15 cellular contexts compared by ENCODE assay signal in the genomic region with DNA sequence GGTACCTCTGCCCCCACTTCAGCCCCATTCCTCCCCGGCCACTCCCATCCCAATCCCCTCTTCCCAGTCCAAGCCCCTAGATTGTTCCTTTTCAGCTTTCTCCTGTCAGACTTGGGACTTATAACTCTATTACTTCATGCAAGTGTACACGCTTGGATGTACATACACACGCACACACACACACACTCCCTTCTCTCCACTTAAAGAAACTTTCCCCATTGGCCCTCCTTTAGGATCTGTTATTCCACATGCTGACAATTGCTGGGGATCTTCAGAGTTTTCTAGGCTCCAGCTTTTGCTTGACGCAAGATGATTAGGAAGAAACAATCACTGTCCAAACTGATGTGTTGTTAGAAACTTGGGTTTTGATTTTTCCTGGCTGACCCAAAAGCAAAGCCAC.
DNase-seq lines count a peak whose midpoint lies in the region; ATAC-seq and TF ChIP-seq lines count a peak whose summit lies in the region.
"Had no signal": no experiment of that assay in that cellular context is flagged by ENCODE, and none has a peak within 500 bp of the region (broad histone marks: within the 10 kb centered on the region; RNA-seq: fewer than 3 reads in every experiment).

No MANE protein-coding gene starts in this region.

- H3K4me1 ChIP-seq in BE2C (peaks cover 38% of the 10 kb centered on the region), GM23248 (ENCODE audit: insufficient read depth) (peaks cover 36% of the 10 kb centered on the region), neural progenitor cell (peaks cover 44% of the 10 kb centered on the region)
- no peaks in the 10 kb centered on the region for H3K4me1 ChIP-seq in effector memory CD4-positive, alpha-beta T cell (ENCODE audit: control insufficient read depth, insufficient read depth, low read length, poor library complexity, severe bottlenecking)

- H3K36me3 Mint-ChIP-seq in chondrocyte (ENCODE audit: low read depth) (no peaks in the 10 kb centered on the region), neural progenitor cell (no peaks in the 10 kb centered on the region)

- H3K9me2 ChIP-seq in GM23248 (ENCODE audit: insufficient read depth): no peaks in the 10 kb centered on the region

- H4K20me1 ChIP-seq in GM23248 (ENCODE audit: insufficient read depth) (no peaks in the 10 kb centered on the region), neural progenitor cell (ENCODE audit: low read depth) (no peaks in the 10 kb centered on the region)

- no peak for ATAC-seq in left colon
- ATAC-seq: activated CD4-positive, CD25-positive, alpha-beta regulatory T cell treated with anti-CD3 and anti-CD28 coated beads, Interleukin-2, amount 50 U/mL, for 24 hours had no signal

- no peak for DNase-seq in BE2C
- DNase-seq in GM23248: peak; percentile 41
- DNase-seq in chondrocyte (ENCODE audit: low spot score): no peak
- DNase-seq in neural progenitor cell (ENCODE audit: low spot score): no peak
- DNase-seq in brain microvascular endothelial cell: no peak
- DNase-seq in effector memory CD4-positive, alpha-beta T cell: no peak
- no peak for DNase-seq in left colon
- DNase-seq: activated gamma-delta T cell, cortex of kidney, lower lobe of right lung, NCI-H2029 treated with DMSO at 0.1 percent for 48 hours had no signal

- no peaks in the 10 kb centered on the region for H3K27me3 Mint-ChIP-seq in chondrocyte (ENCODE audit: low read depth)
- peaks cover 11% of the 10 kb centered on the region for H3K27me3 Mint-ChIP-seq in neural progenitor cell (ENCODE audit: insufficient read depth, low read depth)

- H2AFZ ChIP-seq in GM23248 (no peak overlapping the region), neural progenitor cell (replicated peaks) (no peak overlapping the region)

- H3K27me3 ChIP-seq in BE2C (no peaks in the 10 kb centered on the region), GM23248 (replicated peaks; ENCODE audit: insufficient read depth) (peaks cover 6% of the 10 kb centered on the region), neural progenitor cell (no peaks in the 10 kb centered on the region), brain microvascular endothelial cell (replicated peaks) (no peaks in the 10 kb centered on the region)
- H3K27me3 ChIP-seq in effector memory CD4-positive, alpha-beta T cell (replicated peaks; ENCODE audit: control insufficient read depth, insufficient read depth, low read length, poor library complexity, severe bottlenecking): peaks cover 3% of the 10 kb centered on the region

- H3K27ac ChIP-seq in GM23248 (peak overlapping the region; percentile 49; the same call in 1 of the 2 replicates), neural progenitor cell (no peak overlapping the region), brain microvascular endothelial cell (no peak overlapping the region)
- H3K27ac ChIP-seq in effector memory CD4-positive, alpha-beta T cell (ENCODE audit: insufficient read depth, low read length, poor library complexity, severe bottlenecking): no peak overlapping the region
- H3K27ac ChIP-seq: epithelial cell of prostate, lower lobe of right lung, SJCRH30 had no signal

- H3K9me3 Mint-ChIP-seq in chondrocyte (ENCODE audit: low read depth) (no peaks in the 10 kb centered on the region), neural progenitor cell (no peaks in the 10 kb centered on the region)
- H3K9me3 Mint-ChIP-seq: naive thymus-derived CD8-positive, alpha-beta T cell had no signal

- in situ Hi-C loops in GM23248 (cut with MboI) (no loop called here), brain microvascular endothelial cell (cut with HindIII; ENCODE audit: low pct_ligation_motif_present, low sequenced_read_pairs) (no loop called here)

- no peaks in the 10 kb centered on the region for H3K9me3 ChIP-seq in BE2C
- H3K9me3 ChIP-seq in GM23248 (ENCODE audit: low read depth): no peaks in the 10 kb centered on the region
- no peaks in the 10 kb centered on the region for H3K9me3 ChIP-seq in neural progenitor cell (ENCODE audit: low read depth)
- no peaks in the 10 kb centered on the region for H3K9me3 ChIP-seq in effector memory CD4-positive, alpha-beta T cell (ENCODE audit: control insufficient read depth, low read length)
- H3K9me3 ChIP-seq: lower lobe of right lung, SJCRH30 had no signal

- H3K4me3 ChIP-seq in BE2C (ENCODE audit: low read depth, low read length) (peak overlapping the region; percentile 45), GM23248 (peak overlapping the region; percentile 50; the same call in 1 of the 2 replicates), neural progenitor cell (no peak overlapping the region), brain microvascular endothelial cell (ENCODE audit: low read depth, low read length) (no peak overlapping the region)
- no peak overlapping the region for H3K4me3 ChIP-seq in effector memory CD4-positive, alpha-beta T cell (ENCODE audit: insufficient read depth, low read depth, low read length, poor library complexity, severe bottlenecking)
- H3K4me3 ChIP-seq: lower lobe of right lung, SJCRH30 had no signal

- no peak overlapping the region for H3K9ac ChIP-seq in GM23248
- no peak overlapping the region for H3K9ac ChIP-seq in neural progenitor cell

- H3K4me1 Mint-ChIP-seq in chondrocyte (ENCODE audit: low read depth) (peaks cover 43% of the 10 kb centered on the region), neural progenitor cell (peaks cover 45% of the 10 kb centered on the region)

- H3K79me2 ChIP-seq in GM23248 (ENCODE audit: insufficient read depth) (no peaks in the 10 kb centered on the region), neural progenitor cell (ENCODE audit: low read depth) (no peaks in the 10 kb centered on the region)

- H3K36me3 ChIP-seq in BE2C (no peaks in the 10 kb centered on the region), GM23248 (ENCODE audit: low read depth) (no peaks in the 10 kb centered on the region), neural progenitor cell (no peaks in the 10 kb centered on the region), brain microvascular endothelial cell (replicated peaks) (no peaks in the 10 kb centered on the region)
- H3K36me3 ChIP-seq in effector memory CD4-positive, alpha-beta T cell (ENCODE audit: control insufficient read depth, insufficient read depth, low read length): no peaks in the 10 kb centered on the region
- H3K36me3 ChIP-seq: lower lobe of right lung, SJCRH30 had no signal

- peak overlapping the region; percentile 55 for H3K4me3 Mint-ChIP-seq in chondrocyte (ENCODE audit: unreplicated experiment)
- H3K4me3 Mint-ChIP-seq in neural progenitor cell: peak overlapping the region; percentile 68

- H3K27ac Mint-ChIP-seq in chondrocyte (ENCODE audit: unreplicated experiment) (peak overlapping the region; percentile 85), neural progenitor cell (no peak overlapping the region)

- TF ChIP-seq CTCF in BE2C (IDR thresholded peaks at IDR 0.05; ENCODE audit: low read depth, low read length): no peak
- TF ChIP-seq CTCF in chondrocyte (IDR thresholded peaks at IDR 0.05): no peak
- TF ChIP-seq CTCF in neural progenitor cell (IDR thresholded peaks at IDR 0.05): no peak
- no peak for TF ChIP-seq CTCF in brain microvascular endothelial cell (IDR thresholded peaks at IDR 0.05; ENCODE audit: low read depth, low read length, missing control alignments)

- H3K4me2 ChIP-seq in GM23248 (ENCODE audit: unreplicated experiment) (peak overlapping the region; percentile 75), neural progenitor cell (peak overlapping the region; percentile 56)

- H3F3A ChIP-seq in GM23248 (ENCODE audit: insufficient read depth) (peaks cover 28% of the 10 kb centered on the region), neural progenitor cell (ENCODE audit: low read depth) (peaks cover 16% of the 10 kb centered on the region)

- WGBS in GM23248 (ENCODE audit: low coverage in 1 of 2, low lambda C conversion rate in 2 of 2, missing lambda C conversion rate in 2 of 2), 2 experiments: 66% methylated on average over 4 of the region's 4 CpGs

- intact Hi-C loops in left colon (cut with DNase I, micrococcal nuclease): no loop called here

Comparison
In these comparisons a context has a peak if more than half of its experiments do, and no peak if none do; other contexts are left out.
1. H3K4me3 ChIP-seq: peak in BE2C (single experiment) and GM23248 (single experiment); none in neural progenitor cell (single experiment), brain microvascular endothelial cell (single experiment) and effector memory CD4-positive, alpha-beta T cell (single experiment).